In the genomic region with DNA sequence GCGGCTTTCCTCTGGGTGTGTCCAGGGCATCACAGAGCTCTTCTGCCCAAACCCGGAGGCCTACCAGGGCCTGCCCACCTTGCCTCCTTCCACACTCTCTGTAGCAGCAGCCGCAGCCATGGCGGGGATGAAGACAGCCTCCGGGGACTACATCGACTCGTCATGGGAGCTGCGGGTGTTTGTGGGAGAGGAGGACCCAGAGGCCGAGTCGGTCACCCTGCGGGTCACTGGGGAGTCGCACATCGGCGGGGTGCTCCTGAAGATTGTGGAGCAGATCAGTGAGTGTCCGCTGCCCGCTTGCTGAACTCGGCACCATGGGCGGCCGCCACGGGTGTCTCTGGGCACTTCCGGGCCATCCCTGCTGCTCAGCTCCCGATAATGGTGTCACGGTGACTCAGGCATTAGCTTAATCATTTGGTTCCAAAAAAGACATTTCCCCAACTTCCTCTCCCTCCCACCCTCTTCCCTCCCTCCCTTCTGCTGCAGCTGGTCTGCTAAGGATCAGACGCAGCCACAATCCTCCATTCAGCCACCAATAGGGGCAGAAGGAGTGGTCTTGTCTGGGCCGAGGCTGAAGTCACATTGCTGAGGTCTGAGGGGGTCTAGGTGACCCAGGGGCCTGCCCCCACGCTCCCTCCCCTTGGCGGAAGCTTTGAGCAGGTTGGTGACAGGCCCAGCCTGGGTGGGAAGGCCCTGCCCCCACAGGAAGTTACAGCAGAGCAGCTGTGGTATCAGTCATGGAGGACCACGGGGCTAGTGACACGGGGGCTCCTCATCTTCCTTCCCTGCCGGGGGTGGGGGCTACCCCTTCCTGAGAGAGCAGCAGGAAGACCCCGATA, we compare ENCODE assay signal across 8 cellular contexts. TPM values are rescaled to one million over a fixed set of nuclear protein-coding genes. Genes with fewer than 3 reads are reported as not detected.
DNase-seq lines count a peak whose midpoint lies in the region; ATAC-seq and TF ChIP-seq lines count a peak whose summit lies in the region.

No MANE protein-coding gene starts in this region.

- 0 out of 2 replicates have a peak, but pooled peaks cover 6% of the 10 kb centered on the region for H4K20me1 ChIP-seq in KMS-11 (ENCODE audit: insufficient read depth)

- H3K27me3 Mint-ChIP-seq in endodermal cell (ENCODE audit: insufficient read depth): no peaks in the 10 kb centered on the region

- no peaks in the 10 kb centered on the region for H3K4me1 Mint-ChIP-seq in endodermal cell

- H3K4me3 Mint-ChIP-seq in endodermal cell: no peak overlapping the region

- H2AFZ ChIP-seq in KMS-11 (ENCODE audit: low read depth): peak overlapping the region; percentile 21; the same call in 1 of the 2 replicates

- H3K27ac Mint-ChIP-seq in endodermal cell: peak overlapping the region; percentile 30

- peak; percentile 70 for ATAC-seq in GM19468 (IDR thresholded peaks at IDR 0.05; ENCODE audit: extremely low read depth, unreplicated experiment)

- H3K4me3 ChIP-seq in KMS-11 (IDR thresholded peaks at IDR 0.05; ENCODE audit: insufficient read depth, low read depth, low read length) (no peak overlapping the region), endodermal cell (ENCODE audit: low read length) (no peak overlapping the region), tibial nerve (peak overlapping the region; percentile 11 to 54 (median 30))

- H3K36me3 Mint-ChIP-seq in endodermal cell (ENCODE audit: low read depth): peaks cover 41% of the 10 kb centered on the region

- H3K9ac ChIP-seq in KMS-11: peak overlapping the region; percentile 71
- H3K9ac ChIP-seq in endodermal cell (ENCODE audit: extremely low read depth, low read length, poor library complexity, severe bottlenecking): no peak overlapping the region

- H3K27ac ChIP-seq in KMS-11 (peak overlapping the region; percentile 58), endodermal cell (ENCODE audit: low read depth, low read length) (peak overlapping the region; percentile 44), tibial nerve (peak overlapping the region; percentile 17 to 85 (median 74))

- peaks cover 40% of the 10 kb centered on the region for H3K4me1 ChIP-seq in KMS-11 (ENCODE audit: low read depth, poor library complexity, severe bottlenecking)
- H3K4me1 ChIP-seq in endodermal cell (ENCODE audit: control insufficient read depth, insufficient read depth, low read length): peaks cover 3% of the 10 kb centered on the region
- H3K4me1 ChIP-seq in tibial nerve: peaks cover 0 to 26% (median 10%) of the 10 kb centered on the region in 4 donors

- 87 to 92% methylated on average over 17 to 31 of the region's 31 CpGs for WGBS in endodermal cell (ENCODE audit: insufficient coverage in 1 of 2, insufficient read length in 1 of 2), 2 experiments
- WGBS in tibial nerve, 2 donors: 41 to 48% methylated on average over 20 to 23 of the region's 31 CpGs

- H3K9me3 ChIP-seq in endodermal cell (ENCODE audit: control insufficient read depth, low read length): no peaks in the 10 kb centered on the region
- H3K9me3 ChIP-seq in tibial nerve: no peaks in the 10 kb centered on the region

- TF ChIP-seq CTCF in KMS-11 (conservative IDR thresholded peaks at IDR 0.05; ENCODE audit: low read depth, low read length) (no peak), endodermal cell (conservative IDR thresholded peaks at IDR 0.05) (no peak), tibial nerve (IDR thresholded peaks at IDR 0.05) (no peak)

- peak in 1 of 2 donors; percentile 29 for TF ChIP-seq EP300 in tibial nerve (IDR thresholded peaks at IDR 0.05)

- H3K27me3 ChIP-seq in KMS-11 (ENCODE audit: insufficient read depth, low read depth) (no peaks in the 10 kb centered on the region), endodermal cell (ENCODE audit: control insufficient read depth, insufficient read depth, low read length, poor library complexity, severe bottlenecking) (no peaks in the 10 kb centered on the region), tibial nerve (no peaks in the 10 kb centered on the region)

- H3K9me3 Mint-ChIP-seq in endodermal cell: no peaks in the 10 kb centered on the region

- H3K36me3 ChIP-seq in KMS-11 (ENCODE audit: insufficient read depth) (no peaks in the 10 kb centered on the region; the same call in 1 of the 2 replicates), endodermal cell (ENCODE audit: control insufficient read depth, insufficient read depth, low read length) (peaks cover 51% of the 10 kb centered on the region), tibial nerve (peaks cover 0 to 72% (median 11%) of the 10 kb centered on the region in 3 donors)

- DNase-seq in Ammon's horn (ENCODE audit: low spot score) (peak; percentile 68), endodermal cell (no peak), non-pigmented ciliary epithelial cell (ENCODE audit: low read depth) (peak; percentile 48), tibial nerve (ENCODE audit: low spot score in 2 of 2) (peak in 1 of 2 donors; percentile 36), middle frontal gyrus (ENCODE audit: extremely low spot score, low spot score) (no peak)
- peak; percentile 76 to 80 for DNase-seq in activated CD4-positive, alpha-beta T cell treated with anti-CD3 and anti-CD28 coated beads, Interleukin-2, amount 50 U/mL, for 4 hours

- H3K79me2 ChIP-seq in KMS-11 (ENCODE audit: insufficient read depth, low read depth): no peaks in the 10 kb centered on the region; the same call in 1 of the 2 replicates

- TF ChIP-seq POLR2A in tibial nerve (IDR thresholded peaks at IDR 0.05): no peak

- peak overlapping the region; percentile 84 for H3K4me2 ChIP-seq in KMS-11

RNA-seq across cellular contexts. Expression of a gene that starts 0.9 kb away (rescaled TPM):
- total RNA-seq in endodermal cell (1 to 10 TPM; 4.2 to 5.3 TPM), tibial nerve (10 to 100 TPM; 17.2 to 83.1 (median 29.6) TPM)
- 2.0 TPM for polyA plus RNA-seq in endodermal cell (2013, experiment 1 of 2)
- polyA plus RNA-seq in endodermal cell (2013, experiment 2 of 2): 1.3 TPM

RNA-seq across cellular contexts. Expression of a gene that starts 18.5 kb away (rescaled TPM):
- total RNA-seq in endodermal cell (10 to 100 TPM; 45.6 to 60.4 TPM), tibial nerve (10 to 100 TPM; 64.9 to 74.7 (median 68.7) TPM)
- polyA plus RNA-seq in endodermal cell (2013, experiment 1 of 2): 62.9 TPM
- 57.2 TPM for polyA plus RNA-seq in endodermal cell (2013, experiment 2 of 2)

RNA-seq across cellular contexts. Expression of a gene that starts 18.6 kb away (rescaled TPM):
- total RNA-seq in endodermal cell (10 to 100 TPM; 54.4 to 55.9 TPM), tibial nerve (10 to 100 TPM; 33.0 to 83.7 (median 60.2) TPM)
- 25.3 TPM for polyA plus RNA-seq in endodermal cell (2013, experiment 1 of 2)
- polyA plus RNA-seq in endodermal cell (2013, experiment 2 of 2): 25.5 TPM

RNA-seq across cellular contexts. Expression of a gene that starts 21.5 kb away (rescaled TPM):
- total RNA-seq in endodermal cell (100 to 1,000 TPM; 230 to 257 TPM), tibial nerve (100 to 1,000 TPM in 1 of 4 donors, 10 to 100 TPM in 3; 53.3 to 109 (median 79.8) TPM)
- 193 TPM for polyA plus RNA-seq in endodermal cell (2013, experiment 1 of 2)
- 200 TPM for polyA plus RNA-seq in endodermal cell (2013, experiment 2 of 2)

RNA-seq across cellular contexts. Expression of a gene that starts 22.9 kb away (rescaled TPM):
- 10 to 100 TPM; 20.3 to 22.9 TPM for total RNA-seq in endodermal cell
- polyA plus RNA-seq in endodermal cell (2013, experiment 1 of 2): 47.3 TPM
- polyA plus RNA-seq in endodermal cell (2013, experiment 2 of 2): 47.4 TPM
- total RNA-seq in tibial nerve: 10 to 100 TPM; 20.1 to 42.0 (median 25.8) TPM

Comparison
In these comparisons a context has a peak if more than half of its experiments do, and no peak if none do; other contexts are left out.
1. DNase-seq: peak in Ammon's horn (single experiment), activated CD4-positive, alpha-beta T cell treated with anti-CD3 and anti-CD28 coated beads, Interleukin-2, amount 50 U/mL, for 4 hours (2 of 2) and non-pigmented ciliary epithelial cell (single experiment); none in endodermal cell (single experiment) and middle frontal gyrus (single experiment).
2. H3K4me3 ChIP-seq: peak in tibial nerve (4 of 4); none in KMS-11 (single experiment) and endodermal cell (single experiment).
3. Peak in every context shown above with its lines, with median percentiles within 50 percentile points of each other: H3K27ac ChIP-seq.